ENCODE assay signal across 20 cellular contexts in genomic region chr11:123507043-123507442, GRCh38.
A peak's percentile ranks its signal among the peaks of the same experiment; 100 is the strongest.
DNase-seq lines count a peak whose midpoint lies in the region; ATAC-seq, FAIRE-seq and TF ChIP-seq lines count a peak whose summit lies in the region.
"Had no signal": no experiment of that assay in that cellular context is flagged by ENCODE, and none has a peak within 500 bp of the region (broad histone marks: within the 10 kb centered on the region; RNA-seq: fewer than 3 reads in every experiment).

No MANE protein-coding gene starts in this region.

- POLR2A ChIA-PET in activated naive CD8-positive, alpha-beta T cell treated with anti-CD3 and anti-CD28 coated beads, Interleukin-2, amount 10 ng/mL, durations not matched to agents 7 days and 5 days (lab: Charles Lee): no interaction called here
- POLR2A ChIA-PET in SK-N-SH (lab: Yijun Ruan, JAX): no interaction called here

- no peak overlapping the region for H3K4me3 Mint-ChIP-seq in activated CD4-positive, alpha-beta T cell treated with anti-CD3 and anti-CD28 coated beads, Interleukin-2, amount 10 ng/mL, durations not matched to agents 24 days and 14 days
- H3K4me3 Mint-ChIP-seq in activated naive CD8-positive, alpha-beta T cell treated with anti-CD3 and anti-CD28 coated beads, Interleukin-2, amount 10 ng/mL, durations not matched to agents 7 days and 5 days: no peak overlapping the region
- peak overlapping the region; percentile 0 for H3K4me3 Mint-ChIP-seq in glutamatergic neuron (ENCODE audit: unreplicated experiment)
- H3K4me3 Mint-ChIP-seq: CD4-positive, alpha-beta memory T cell had no signal

- FAIRE-seq in D721Med (lab: Jason Lieb, UNC): peak; percentile 29

- TF ChIP-seq EP300 in SK-N-SH (IDR thresholded peaks at IDR 0.05; ENCODE audit: borderline replicate concordance in 1 of 2, low read depth in 1 of 2, low read length in 1 of 2): no peak

- no peak for DNase-seq in activated CD4-positive, alpha-beta T cell treated with anti-CD3 and anti-CD28 coated beads, Interleukin-2, amount 10 ng/mL, durations not matched to agents 24 days and 14 days
- DNase-seq in activated CD4-positive, alpha-beta T cell treated with anti-CD3 and anti-CD28 coated beads for 48 hours: no peak
- DNase-seq in D721Med (ENCODE audit: insufficient read length, low spot score) (no peak), glutamatergic neuron (no peak), GM19238 (ENCODE audit: insufficient read length, low spot score) (no peak), SK-N-SH (no peak)
- DNase-seq in activated naive CD8-positive, alpha-beta T cell treated with anti-CD3 and anti-CD28 coated beads, Interleukin-2, amount 10 ng/mL, durations not matched to agents 7 days and 5 days: no peak
- DNase-seq: 8988T; Calu3; CD4-positive, alpha-beta memory T cell; KBM-7; NCI-H1417 treated with DMSO at 0.1 percent for 48 hours; NCI-H1930; NCI-H446; NCI-H69; NK-92 treated with Interleukin-12 subunit alpha and Interleukin-12 subunit beta, amount 100 ng/mL, for 24 hours; OCI-M1; RPMI8226 had no signal

- no peak for TF ChIP-seq RAD21 in SK-N-SH (IDR thresholded peaks at IDR 0.05; ENCODE audit: low read length)

- no peak overlapping the region for H3K9ac ChIP-seq in SK-N-SH

- no peak for ATAC-seq in activated naive CD8-positive, alpha-beta T cell treated with anti-CD3 and anti-CD28 coated beads, Interleukin-2, amount 10 ng/mL, durations not matched to agents 7 days and 5 days (ENCODE audit: low read depth)
- ATAC-seq in GM18861 (IDR thresholded peaks at IDR 0.05; ENCODE audit: unreplicated experiment): no peak

- no peaks in the 10 kb centered on the region for H3F3A ChIP-seq in SK-N-SH (replicated peaks; ENCODE audit: insufficient read depth)

- no peaks in the 10 kb centered on the region for H3K27me3 Mint-ChIP-seq in activated CD4-positive, alpha-beta T cell treated with anti-CD3 and anti-CD28 coated beads, Interleukin-2, amount 10 ng/mL, durations not matched to agents 24 days and 14 days
- H3K27me3 Mint-ChIP-seq in activated naive CD8-positive, alpha-beta T cell treated with anti-CD3 and anti-CD28 coated beads, Interleukin-2, amount 10 ng/mL, durations not matched to agents 7 days and 5 days: no peaks in the 10 kb centered on the region
- peaks cover 3% of the 10 kb centered on the region for H3K27me3 Mint-ChIP-seq in glutamatergic neuron (ENCODE audit: unreplicated experiment)
- H3K27me3 Mint-ChIP-seq: CD4-positive, alpha-beta memory T cell had no signal

- no peak overlapping the region for H3K4me3 ChIP-seq in SK-N-SH (ENCODE audit: low read depth in 2 of 2, low read length in 1 of 2)
- H3K4me3 ChIP-seq: HAP-1 had no signal

- CTCF ChIA-PET in SK-N-SH (lab: Yijun Ruan, JAX): interaction anchor here (1.0 kb wide), 1 partner anchor 74 kb away, joined by 5 read pairs; no protein-coding TSS in a partner anchor

- H3K27me3 ChIP-seq in SK-N-SH (ENCODE audit: insufficient read depth): no peaks in the 10 kb centered on the region

- no peaks in the 10 kb centered on the region for H3K36me3 ChIP-seq in SK-N-SH (replicated peaks in 1 of 2; ENCODE audit: control insufficient read depth in 1 of 2, insufficient read depth in 2 of 2, low read length in 1 of 2)
- H3K36me3 ChIP-seq: HAP-1 had no signal

- WGBS in SK-N-SH (ENCODE audit: low lambda C conversion rate): 83% methylated on average over 1 of the region's 1 CpG

- intact Hi-C loops in activated CD4-positive, alpha-beta T cell treated with anti-CD3 and anti-CD28 coated beads, Interleukin-2, amount 10 ng/mL, durations not matched to agents 24 days and 14 days (cut with micrococcal nuclease): no loop called here

- no peak overlapping the region for H2AFZ ChIP-seq in SK-N-SH (ENCODE audit: low read depth)

- H3K9me3 Mint-ChIP-seq in activated CD4-positive, alpha-beta T cell treated with anti-CD3 and anti-CD28 coated beads, Interleukin-2, amount 10 ng/mL, durations not matched to agents 24 days and 14 days: no peaks in the 10 kb centered on the region
- H3K9me3 Mint-ChIP-seq in activated naive CD8-positive, alpha-beta T cell treated with anti-CD3 and anti-CD28 coated beads, Interleukin-2, amount 10 ng/mL, durations not matched to agents 7 days and 5 days: no peaks in the 10 kb centered on the region
- H3K9me3 Mint-ChIP-seq in glutamatergic neuron (ENCODE audit: unreplicated experiment): peaks cover 16% of the 10 kb centered on the region
- H3K9me3 Mint-ChIP-seq: CD4-positive, alpha-beta memory T cell had no signal

- peaks cover 14% of the 10 kb centered on the region; the same call in 1 of the 2 replicates for H3K79me2 ChIP-seq in SK-N-SH (ENCODE audit: insufficient read depth)

- peaks cover 13 to 30% of the 10 kb centered on the region in 2 experiments; a peak in 3 of 4 replicates for H3K4me1 ChIP-seq in SK-N-SH (ENCODE audit: control insufficient read depth in 1 of 2, insufficient read depth in 2 of 2, low read depth in 1 of 2, low read length in 1 of 2)

- H3K4me1 Mint-ChIP-seq in activated CD4-positive, alpha-beta T cell treated with anti-CD3 and anti-CD28 coated beads, Interleukin-2, amount 10 ng/mL, durations not matched to agents 24 days and 14 days: peaks cover 61% of the 10 kb centered on the region
- peaks cover 39% of the 10 kb centered on the region for H3K4me1 Mint-ChIP-seq in activated naive CD8-positive, alpha-beta T cell treated with anti-CD3 and anti-CD28 coated beads, Interleukin-2, amount 10 ng/mL, durations not matched to agents 7 days and 5 days
- H3K4me1 Mint-ChIP-seq in glutamatergic neuron (ENCODE audit: low read depth, unreplicated experiment): peaks cover 45% of the 10 kb centered on the region

- H3K4me2 ChIP-seq in SK-N-SH: no peak overlapping the region

- H3K27ac Mint-ChIP-seq in activated CD4-positive, alpha-beta T cell treated with anti-CD3 and anti-CD28 coated beads, Interleukin-2, amount 10 ng/mL, durations not matched to agents 24 days and 14 days: peak overlapping the region; percentile 1
- peak overlapping the region; percentile 14 for H3K27ac Mint-ChIP-seq in activated naive CD8-positive, alpha-beta T cell treated with anti-CD3 and anti-CD28 coated beads, Interleukin-2, amount 10 ng/mL, durations not matched to agents 7 days and 5 days
- H3K27ac Mint-ChIP-seq in glutamatergic neuron (ENCODE audit: unreplicated experiment): peak overlapping the region; percentile 84

- no peak overlapping the region for H3K27ac ChIP-seq in SK-N-SH (ENCODE audit: low read depth in 2 of 2, low read length in 1 of 2)

- H3K9me3 ChIP-seq in SK-N-SH: no peaks in the 10 kb centered on the region
- H3K9me3 ChIP-seq: HAP-1 had no signal

- no peaks in the 10 kb centered on the region for H4K20me1 ChIP-seq in SK-N-SH (ENCODE audit: insufficient read depth)

- H3K9me2 ChIP-seq in SK-N-SH: no peaks in the 10 kb centered on the region

- peaks cover 33% of the 10 kb centered on the region for H3K36me3 Mint-ChIP-seq in activated CD4-positive, alpha-beta T cell treated with anti-CD3 and anti-CD28 coated beads, Interleukin-2, amount 10 ng/mL, durations not matched to agents 24 days and 14 days (ENCODE audit: low read depth)
- peaks cover 7% of the 10 kb centered on the region for H3K36me3 Mint-ChIP-seq in activated naive CD8-positive, alpha-beta T cell treated with anti-CD3 and anti-CD28 coated beads, Interleukin-2, amount 10 ng/mL, durations not matched to agents 7 days and 5 days
- H3K36me3 Mint-ChIP-seq in glutamatergic neuron (ENCODE audit: unreplicated experiment): no peaks in the 10 kb centered on the region

- no peak for TF ChIP-seq CTCF in D721Med (IDR thresholded peaks at IDR 0.05; ENCODE audit: insufficient read depth, missing control alignments)
- no peak for TF ChIP-seq CTCF in glutamatergic neuron (IDR thresholded peaks at IDR 0.05; ENCODE audit: partially characterized antibody, unreplicated experiment)
- TF ChIP-seq CTCF in SK-N-SH (IDR thresholded peaks at IDR 0.05): no peak

TF ChIP-seq in SK-N-SH, 30 proteins besides CTCF, POLR2A, EP300 and RAD21 (continues in another document):
- TF ChIP-seq, protein P1, sequence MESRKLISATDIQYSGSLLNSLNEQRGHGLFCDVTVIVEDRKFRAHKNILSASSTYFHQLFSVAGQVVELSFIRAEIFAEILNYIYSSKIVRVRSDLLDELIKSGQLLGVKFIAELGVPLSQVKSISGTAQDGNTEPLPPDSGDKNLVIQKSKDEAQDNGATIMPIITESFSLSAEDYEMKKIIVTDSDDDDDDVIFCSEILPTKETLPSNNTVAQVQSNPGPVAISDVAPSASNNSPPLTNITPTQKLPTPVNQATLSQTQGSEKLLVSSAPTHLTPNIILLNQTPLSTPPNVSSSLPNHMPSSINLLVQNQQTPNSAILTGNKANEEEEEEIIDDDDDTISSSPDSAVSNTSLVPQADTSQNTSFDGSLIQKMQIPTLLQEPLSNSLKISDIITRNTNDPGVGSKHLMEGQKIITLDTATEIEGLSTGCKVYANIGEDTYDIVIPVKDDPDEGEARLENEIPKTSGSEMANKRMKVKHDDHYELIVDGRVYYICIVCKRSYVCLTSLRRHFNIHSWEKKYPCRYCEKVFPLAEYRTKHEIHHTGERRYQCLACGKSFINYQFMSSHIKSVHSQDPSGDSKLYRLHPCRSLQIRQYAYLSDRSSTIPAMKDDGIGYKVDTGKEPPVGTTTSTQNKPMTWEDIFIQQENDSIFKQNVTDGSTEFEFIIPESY (IDR thresholded peaks at IDR 0.05; ENCODE audit: borderline replicate concordance, low read depth): no peak
- TF ChIP-seq MEF2A (IDR thresholded peaks at IDR 0.05; ENCODE audit: borderline replicate concordance, low read depth): no peak
- TF ChIP-seq ELF1 (IDR thresholded peaks at IDR 0.05): no peak

Comparison
In these comparisons a context has a peak if more than half of its experiments do, and no peak if none do; other contexts are left out.
1. H3K27ac Mint-ChIP-seq: peak in every context shown above with its lines; median percentile 84 in glutamatergic neuron; 14 in activated naive CD8-positive, alpha-beta T cell treated with anti-CD3 and anti-CD28 coated beads, Interleukin-2, amount 10 ng/mL, durations not matched to agents 7 days and 5 days; 1 in activated CD4-positive, alpha-beta T cell treated with anti-CD3 and anti-CD28 coated beads, Interleukin-2, amount 10 ng/mL, durations not matched to agents 24 days and 14 days.